ENCODE assay signal across 21 cellular contexts in genomic region chr9:8331507-8331906, GRCh38.
"Had no signal": no experiment of that assay in that cellular context is flagged by ENCODE, and none has a peak within 500 bp of the region (broad histone marks: within the 10 kb centered on the region; RNA-seq: fewer than 3 reads in every experiment).

No MANE protein-coding gene starts in this region.

- DNase-seq: Kasumi-1, MM.1S, NCI-H1048, NCI-H1105, NCI-H1417, NCI-H146, NCI-H1694 treated with DMSO at 0.1 percent for 48 hours, NCI-H1930, NCI-H2081, NCI-H2107, NCI-H2227 treated with DMSO at 0.1 percent for 48 hours, NCI-H524, NCI-H526 treated with DMSO at 0.1 percent for 48 hours, NCI-H748 treated with DMSO at 0.1 percent for 48 hours, SHP77, SK-N-SH had no signal

- ATAC-seq: K562 had no signal

- H3K4me3 Mint-ChIP-seq: IgD-negative memory B cell had no signal

- H3K27ac ChIP-seq: HL-60, KMS-11, RWPE1 had no signal

- H3K27ac Mint-ChIP-seq: IgD-negative memory B cell had no signal

- H3K4me3 ChIP-seq: K562 had no signal

- H3K9ac ChIP-seq: KMS-11, SK-N-SH had no signal

- H3K4me2 ChIP-seq: KMS-11, SK-N-SH had no signal

- H3K27me3 Mint-ChIP-seq: IgD-negative memory B cell had no signal
